In the genomic region with DNA sequence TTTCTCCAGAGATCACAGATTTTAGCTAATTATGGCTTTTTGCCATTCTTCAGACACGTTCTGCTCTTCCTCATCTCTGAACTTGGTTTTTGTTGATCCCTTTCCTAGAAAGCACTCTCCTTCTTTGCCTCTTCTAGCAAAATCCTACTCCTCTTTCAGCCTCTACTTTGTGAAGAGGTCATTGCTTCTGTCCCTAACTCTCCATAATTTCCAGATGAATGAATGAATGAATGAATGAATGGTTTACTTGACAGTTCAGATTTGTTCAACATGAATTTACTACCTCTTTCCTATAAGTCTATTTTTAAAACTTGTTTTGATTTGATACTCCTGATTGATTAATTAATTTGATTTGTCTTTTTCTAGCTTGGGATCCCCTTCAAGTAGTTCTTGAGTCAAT, we compare ENCODE assay signal across 24 cellular contexts.
"Had no signal": no experiment of that assay in that cellular context is flagged by ENCODE, and none has a peak within 500 bp of the region (broad histone marks: within the 10 kb centered on the region; RNA-seq: fewer than 3 reads in every experiment).

No MANE protein-coding gene starts in this region.

- H3K4me3 ChIP-seq: left lung, neural progenitor cell, right atrium auricular region, right lobe of liver, uterus had no signal

- H2AFZ ChIP-seq: neural progenitor cell, parathyroid adenoma had no signal

- H3K27me3 ChIP-seq: left lung, neural progenitor cell, neutrophil, right atrium auricular region, right lobe of liver, tibial nerve, uterus had no signal

- FAIRE-seq: islet of Langerhans, kidney had no signal

- H3K9ac ChIP-seq: neural progenitor cell, parathyroid adenoma had no signal

- DNase-seq: hippocampal formation; kidney; left lung; lower lobe of right lung; naive thymus-derived CD8-positive, alpha-beta T cell; occipital lobe; right lobe of liver; stimulated activated CD4-positive, alpha-beta T cell treated with anti-CD3 and anti-CD28 coated beads, Interleukin-1b, Interleukin-23, amount 100 ng/mL, for 48 hours; stimulated activated CD4-positive, alpha-beta T cell treated with anti-CD3 and anti-CD28 coated beads, Interleukin-2, amount 100 ng/mL, for 48 hours; stimulated activated CD4-positive, alpha-beta T cell treated with anti-CD3 and anti-CD28 coated beads, Interleukin-4, amount 100 ng/mL, for 4 hours; stimulated activated CD8-positive, alpha-beta memory T cell treated with anti-CD3 and anti-CD28 coated beads, Interleukin-4, amount 100 ng/mL, for 48 hours; stimulated activated naive CD4-positive, alpha-beta T cell treated with Interleukin-2 at 50 U/mL for 16 hours; stimulated activated naive CD8-positive, alpha-beta T cell treated with anti-CD3 and anti-CD28 coated beads, Interleukin-15, amount 100 ng/mL, for 72 hours had no signal

- H3K9me3 ChIP-seq: left lung, lower lobe of right lung, neutrophil, right atrium auricular region, right lobe of liver, tibial nerve, uterus had no signal

- H3K79me2 ChIP-seq: parathyroid adenoma had no signal

- H3K4me1 Mint-ChIP-seq: nephron; stimulated activated naive CD8-positive, alpha-beta T cell treated with anti-CD3 and anti-CD28 coated beads, Interleukin-15, amount 100 ng/mL, for 72 hours had no signal

- H3K27ac ChIP-seq: left lung, lower lobe of right lung, neural progenitor cell, neutrophil, parathyroid adenoma, right atrium auricular region, right lobe of liver, uterus had no signal

- H3K27me3 Mint-ChIP-seq: stimulated activated memory B cell treated with anti-CD40 and anti-IgM and Interleukin-4, amounts not matched to agents 10 μg/mL and 1 μg/mL and 100 μg/mL, for 72 hours; stimulated activated naive CD8-positive, alpha-beta T cell treated with anti-CD3 and anti-CD28 coated beads, Interleukin-15, amount 100 ng/mL, for 72 hours; type B pancreatic cell had no signal

- H3K9me3 Mint-ChIP-seq: naive thymus-derived CD8-positive, alpha-beta T cell; nephron; stimulated activated memory B cell treated with anti-CD40 and anti-IgM and Interleukin-4, amounts not matched to agents 10 μg/mL and 1 μg/mL and 100 μg/mL, for 72 hours; stimulated activated naive CD8-positive, alpha-beta T cell treated with anti-CD3 and anti-CD28 coated beads, Interleukin-15, amount 100 ng/mL, for 72 hours; type B pancreatic cell had no signal

- ATAC-seq: left colon; naive thymus-derived CD8-positive, alpha-beta T cell; right lobe of liver; stimulated activated memory B cell treated with anti-CD40 and anti-IgM and Interleukin-4, amounts not matched to agents 10 μg/mL and 1 μg/mL and 100 μg/mL, for 72 hours; stimulated activated naive CD8-positive, alpha-beta T cell treated with anti-CD3 and anti-CD28 coated beads, Interleukin-15, amount 100 ng/mL, for 72 hours had no signal

- H3K4me1 ChIP-seq: neural progenitor cell, uterus had no signal

- H3K27ac Mint-ChIP-seq: naive thymus-derived CD8-positive, alpha-beta T cell; nephron; neural progenitor cell; stimulated activated memory B cell treated with anti-CD40 and anti-IgM and Interleukin-4, amounts not matched to agents 10 μg/mL and 1 μg/mL and 100 μg/mL, for 72 hours; stimulated activated naive CD8-positive, alpha-beta T cell treated with anti-CD3 and anti-CD28 coated beads, Interleukin-15, amount 100 ng/mL, for 72 hours; type B pancreatic cell had no signal

- H3K4me3 Mint-ChIP-seq: naive thymus-derived CD8-positive, alpha-beta T cell; nephron; neural progenitor cell; stimulated activated memory B cell treated with anti-CD40 and anti-IgM and Interleukin-4, amounts not matched to agents 10 μg/mL and 1 μg/mL and 100 μg/mL, for 72 hours; stimulated activated naive CD8-positive, alpha-beta T cell treated with anti-CD3 and anti-CD28 coated beads, Interleukin-15, amount 100 ng/mL, for 72 hours; type B pancreatic cell had no signal

- H3K4me2 ChIP-seq: neural progenitor cell had no signal

- H3K36me3 ChIP-seq: left lung, lower lobe of right lung, neural progenitor cell, neutrophil, right atrium auricular region, right lobe of liver, tibial nerve, uterus had no signal

- H3K36me3 Mint-ChIP-seq: naive thymus-derived CD8-positive, alpha-beta T cell; neural progenitor cell; stimulated activated memory B cell treated with anti-CD40 and anti-IgM and Interleukin-4, amounts not matched to agents 10 μg/mL and 1 μg/mL and 100 μg/mL, for 72 hours; type B pancreatic cell had no signal
